In genomic region chr2:109471656-109472055, GRCh38 we compare ENCODE assay signal across 24 cellular contexts.
"Had no signal": no experiment of that assay in that cellular context is flagged by ENCODE, and none has a peak within 500 bp of the region (broad histone marks: within the 10 kb centered on the region; RNA-seq: fewer than 3 reads in every experiment).

No MANE protein-coding gene starts in this region.

- ATAC-seq: activated naive CD8-positive, alpha-beta T cell treated with anti-CD3 and anti-CD28 coated beads, Interleukin-2, amount 50 U/mL, for 24 hours; left lung; stimulated activated naive B cell treated with anti-CD40 and anti-IgM and Interleukin-4, amounts not matched to agents 10 μg/mL and 1 μg/mL and 100 μg/mL, for 72 hours had no signal

- H3K4me1 Mint-ChIP-seq: activated naive CD4-positive, alpha-beta T cell treated with anti-CD3 and anti-CD28 coated beads, Interleukin-2, amount 50 U/mL, for 24 hours had no signal

- H3K36me3 Mint-ChIP-seq: activated CD4-positive, alpha-beta memory T cell treated with anti-CD3 and anti-CD28 coated beads for 36 hours; stimulated activated naive B cell treated with anti-CD40 and anti-IgM and Interleukin-4, amounts not matched to agents 10 μg/mL and 1 μg/mL and 100 μg/mL, for 72 hours had no signal

- DNase-seq: activated CD4-positive, alpha-beta memory T cell treated with anti-CD3 and anti-CD28 coated beads for 36 hours; activated CD4-positive, alpha-beta T cell treated with anti-CD3 and anti-CD28 coated beads, Interleukin-2, amount 10 ng/mL, durations not matched to agents 24 days and 14 days; activated CD4-positive, CD25-positive, alpha-beta regulatory T cell treated with anti-CD3 and anti-CD28 coated beads, Interleukin-2, amount 50 U/mL, for 72 hours; activated CD8-positive, alpha-beta memory T cell treated with anti-CD3 and anti-CD28 coated beads, Interleukin-2, amount 50 U/mL, for 4 hours; activated gamma-delta T cell treated with Interleukin-2 at 50 U/mL for 16 hours; activated naive CD8-positive, alpha-beta T cell treated with anti-CD3 and anti-CD28 coated beads, Interleukin-2, amount 50 U/mL, for 24 hours; activated T-cell treated with anti-CD3 and anti-CD28 coated beads, Interleukin-2, amount 50 U/mL, for 24 hours; amygdala; central memory CD4-positive, alpha-beta T cell; effector CD4-positive, alpha-beta T cell; esophagus squamous epithelium; left lung; stimulated activated CD4-positive, alpha-beta T cell treated with anti-CD3 and anti-CD28 coated beads, Interleukin-15, amount 100 ng/mL, for 24 hours; stimulated activated CD4-positive, alpha-beta T cell treated with anti-CD3 and anti-CD28 coated beads, Interleukin-2, amount 100 ng/mL, for 24 hours; stimulated activated naive B cell treated with anti-CD40 and anti-IgM and Interleukin-4, amounts not matched to agents 10 μg/mL and 1 μg/mL and 100 μg/mL, for 72 hours; stomach; T1000; thyroid gland had no signal

- H3K36me3 ChIP-seq: breast epithelium, esophagus squamous epithelium, left lung, prostate gland, stomach, thyroid gland had no signal

- H3K9me3 ChIP-seq: breast epithelium, esophagus squamous epithelium, left lung, prostate gland, stomach, thyroid gland had no signal

- H3K27me3 Mint-ChIP-seq: activated naive CD4-positive, alpha-beta T cell treated with anti-CD3 and anti-CD28 coated beads, Interleukin-2, amount 50 U/mL, for 24 hours; activated naive CD8-positive, alpha-beta T cell treated with anti-CD3 and anti-CD28 coated beads, Interleukin-2, amount 50 U/mL, for 24 hours; activated T-cell treated with anti-CD3 and anti-CD28 coated beads, Interleukin-2, amount 50 U/mL, for 24 hours had no signal

- H3K4me1 ChIP-seq: left lung, prostate gland had no signal

- H3K4me3 ChIP-seq: breast epithelium, esophagus squamous epithelium, left lung, prostate gland, smooth muscle cell, stomach, thyroid gland had no signal

- H3K27ac ChIP-seq: breast epithelium, left lung, prostate gland, stomach, thyroid gland had no signal

- H3K27me3 ChIP-seq: breast epithelium, esophagus squamous epithelium, left lung, stomach, thyroid gland had no signal

- H3K4me3 Mint-ChIP-seq: activated CD4-positive, alpha-beta memory T cell treated with anti-CD3 and anti-CD28 coated beads for 36 hours; activated CD4-positive, alpha-beta T cell treated with anti-CD3 and anti-CD28 coated beads, Interleukin-2, amount 10 ng/mL, durations not matched to agents 24 days and 14 days; activated naive CD4-positive, alpha-beta T cell treated with anti-CD3 and anti-CD28 coated beads, Interleukin-2, amount 50 U/mL, for 24 hours; activated naive CD8-positive, alpha-beta T cell treated with anti-CD3 and anti-CD28 coated beads, Interleukin-2, amount 50 U/mL, for 24 hours; activated T-cell treated with anti-CD3 and anti-CD28 coated beads, Interleukin-2, amount 50 U/mL, for 24 hours; nephron; stimulated activated naive B cell treated with anti-CD40 and anti-IgM and Interleukin-4, amounts not matched to agents 10 μg/mL and 1 μg/mL and 100 μg/mL, for 72 hours; T-helper 1 cell treated with Interleukin-12 subunit alpha and Interleukin-12 subunit beta and Interleukin-4 antibody, amounts not matched to agents 30 μg/mL and 1 μg/mL, for 36 hours had no signal

- H3K27ac Mint-ChIP-seq: activated CD4-positive, alpha-beta memory T cell treated with anti-CD3 and anti-CD28 coated beads for 36 hours; activated CD4-positive, alpha-beta T cell treated with anti-CD3 and anti-CD28 coated beads, Interleukin-2, amount 10 ng/mL, durations not matched to agents 24 days and 14 days; activated naive CD4-positive, alpha-beta T cell treated with anti-CD3 and anti-CD28 coated beads, Interleukin-2, amount 50 U/mL, for 24 hours; activated naive CD8-positive, alpha-beta T cell treated with anti-CD3 and anti-CD28 coated beads, Interleukin-2, amount 50 U/mL, for 24 hours; activated T-cell treated with anti-CD3 and anti-CD28 coated beads, Interleukin-2, amount 50 U/mL, for 24 hours; stimulated activated naive B cell treated with anti-CD40 and anti-IgM and Interleukin-4, amounts not matched to agents 10 μg/mL and 1 μg/mL and 100 μg/mL, for 72 hours; T-helper 1 cell treated with Interleukin-12 subunit alpha and Interleukin-12 subunit beta and Interleukin-4 antibody, amounts not matched to agents 30 μg/mL and 1 μg/mL, for 36 hours had no signal

- H3K9me3 Mint-ChIP-seq: activated CD4-positive, alpha-beta memory T cell treated with anti-CD3 and anti-CD28 coated beads for 36 hours; activated CD4-positive, alpha-beta T cell treated with anti-CD3 and anti-CD28 coated beads, Interleukin-2, amount 10 ng/mL, durations not matched to agents 24 days and 14 days; activated naive CD4-positive, alpha-beta T cell treated with anti-CD3 and anti-CD28 coated beads, Interleukin-2, amount 50 U/mL, for 24 hours; activated naive CD8-positive, alpha-beta T cell treated with anti-CD3 and anti-CD28 coated beads, Interleukin-2, amount 50 U/mL, for 24 hours; activated T-cell treated with anti-CD3 and anti-CD28 coated beads, Interleukin-2, amount 50 U/mL, for 24 hours; nephron; stimulated activated naive B cell treated with anti-CD40 and anti-IgM and Interleukin-4, amounts not matched to agents 10 μg/mL and 1 μg/mL and 100 μg/mL, for 72 hours; T-helper 1 cell treated with Interleukin-12 subunit alpha and Interleukin-12 subunit beta and Interleukin-4 antibody, amounts not matched to agents 30 μg/mL and 1 μg/mL, for 36 hours had no signal
